8 cellular contexts compared by ENCODE assay signal in the genomic region with DNA sequence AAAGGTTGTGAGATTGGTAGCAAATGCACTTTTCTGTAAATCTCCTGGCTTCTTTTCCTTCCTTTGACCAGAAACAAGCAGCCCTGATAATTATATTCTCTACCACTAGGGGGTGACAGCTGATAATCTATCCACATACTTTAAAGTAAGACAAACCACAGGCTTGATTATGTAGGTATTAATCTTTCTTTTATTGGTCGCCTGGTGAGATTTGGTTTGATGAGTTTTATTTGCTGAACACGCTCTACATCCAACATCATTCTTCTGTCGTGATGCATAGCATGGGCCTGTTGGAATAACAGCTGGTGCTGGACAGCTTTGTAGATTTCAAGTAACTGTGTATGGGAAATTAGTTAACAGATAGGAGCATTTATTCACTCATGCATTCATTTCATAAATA.
DNase-seq lines count a peak whose midpoint lies in the region; ATAC-seq, FAIRE-seq and TF ChIP-seq lines count a peak whose summit lies in the region.

No MANE protein-coding gene starts in this region.

- FAIRE-seq in D721Med (lab: Jason Lieb, UNC) (no peak), TTC549 (lab: Jason Lieb, UNC) (peak; percentile 26), frontal cortex (lab: Jason Lieb, UNC) (peak; percentile 60)

- TF ChIP-seq CTCF in D721Med (IDR thresholded peaks at IDR 0.05; ENCODE audit: insufficient read depth, missing control alignments), result peak; percentile 73

- no peak overlapping the region for H2AFZ ChIP-seq in trophoblast cell (ENCODE audit: insufficient read depth, low read length, poor library complexity)

- no peaks in the 10 kb centered on the region for H3K27me3 ChIP-seq in trophoblast cell (ENCODE audit: insufficient read depth, low read length)

- no peaks in the 10 kb centered on the region for H3K79me2 ChIP-seq in trophoblast cell (ENCODE audit: control insufficient read depth, insufficient read depth, low read length, poor library complexity)

- H3K14ac ChIP-seq in trophoblast cell (ENCODE audit: low read length), result no peak overlapping the region

- ATAC-seq in GM19455 (IDR thresholded peaks at IDR 0.05; ENCODE audit: unreplicated experiment) (peak; percentile 67), GM19324 (IDR thresholded peaks at IDR 0.05; ENCODE audit: low FRiP score, unreplicated experiment) (no peak)

- H3K4me1 ChIP-seq in trophoblast cell (ENCODE audit: control insufficient read depth in 1 of 2, insufficient read depth in 2 of 2, low read length in 2 of 2), result no peaks in the 10 kb centered on the region

- H4K12ac ChIP-seq in trophoblast cell (ENCODE audit: low read depth, low read length), result no peak overlapping the region

- no peak overlapping the region for H3K4me2 ChIP-seq in trophoblast cell (ENCODE audit: low read length)

- H2AK5ac ChIP-seq in trophoblast cell (ENCODE audit: low read length), result no peak overlapping the region

- no peak overlapping the region for H3K9ac ChIP-seq in trophoblast cell (ENCODE audit: low read length)

- no peak overlapping the region for H3K23ac ChIP-seq in trophoblast cell (ENCODE audit: low read length)

- no peak overlapping the region for H2BK5ac ChIP-seq in trophoblast cell (ENCODE audit: low read depth, low read length, poor library complexity)

- H3K18ac ChIP-seq in trophoblast cell (ENCODE audit: low read length), result no peak overlapping the region

- WGBS in trophoblast cell (ENCODE audit: extremely low coverage, insufficient coverage, insufficient read length), result no CpG with 5 or more reads among the region's 3 CpGs

- H4K91ac ChIP-seq in trophoblast cell (ENCODE audit: low read depth, low read length), result no peak overlapping the region

- H3K4me3 ChIP-seq in trophoblast cell (ENCODE audit: low read depth, low read length), result no peak overlapping the region

- H3K4ac ChIP-seq in trophoblast cell (ENCODE audit: low read depth, low read length), result no peak overlapping the region

- DNase-seq in D721Med (ENCODE audit: insufficient read length, low spot score), result no peak
- DNase-seq in NAMALWA (ENCODE audit: low spot score), result peak; percentile 82
- DNase-seq in frontal cortex (ENCODE audit: low spot score in 2 of 2), result peak; percentile 15 to 20
- peak; percentile 26 to 82 for DNase-seq in trophoblast cell
- DNase-seq in islet precursor cell, result no peak

- H2BK12ac ChIP-seq in trophoblast cell (ENCODE audit: low read length), result no peak overlapping the region

- H3K9me3 ChIP-seq in trophoblast cell (ENCODE audit: insufficient read depth, low read depth, low read length), result no peaks in the 10 kb centered on the region

- H4K8ac ChIP-seq in trophoblast cell (ENCODE audit: low read depth, low read length), result no peak overlapping the region

- H3K79me1 ChIP-seq in trophoblast cell (ENCODE audit: low read length), result no peaks in the 10 kb centered on the region

- H3K36me3 ChIP-seq in trophoblast cell (ENCODE audit: control insufficient read depth in 1 of 2, insufficient read depth in 2 of 2, low read length in 2 of 2), result no peaks in the 10 kb centered on the region

- H2BK120ac ChIP-seq in trophoblast cell (ENCODE audit: insufficient read depth, low read length, poor library complexity), result no peak overlapping the region

- no peak overlapping the region for H3K27ac ChIP-seq in trophoblast cell (ENCODE audit: low read depth, low read length)

Comparison
In these comparisons a context has a peak if more than half of its experiments do, and no peak if none do; other contexts are left out.
1. DNase-seq: peak in NAMALWA (single experiment), frontal cortex (2 of 2) and trophoblast cell (2 of 2); none in D721Med (single experiment) and islet precursor cell (single experiment).